ENCODE assay signal across 19 cellular contexts in the genomic region with DNA sequence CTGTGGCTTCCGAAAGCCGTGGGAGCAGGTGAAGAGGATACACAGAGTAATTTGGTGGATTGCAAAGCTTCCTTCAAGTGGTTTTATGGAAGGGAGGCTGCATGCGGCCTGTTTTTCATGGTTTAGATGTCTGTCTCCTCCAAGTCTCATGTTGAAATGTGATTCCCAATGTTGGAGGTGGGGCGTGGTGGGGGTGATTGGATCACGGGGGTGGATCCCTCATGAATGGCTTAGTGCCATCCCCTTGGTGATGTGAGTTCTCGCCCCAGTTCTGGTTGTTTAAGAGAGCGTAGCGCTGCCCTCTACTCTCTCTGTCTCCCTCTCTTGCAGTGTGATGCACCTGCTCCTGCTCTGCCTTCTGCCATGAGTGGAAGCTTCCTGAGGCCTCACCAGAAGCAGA.
"Had no signal": no experiment of that assay in that cellular context is flagged by ENCODE, and none has a peak within 500 bp of the region (broad histone marks: within the 10 kb centered on the region; RNA-seq: fewer than 3 reads in every experiment).

No MANE protein-coding gene starts in this region.

- H3K4me1 ChIP-seq: heart left ventricle, SJSA1, transverse colon had no signal

- H3K9me3 ChIP-seq: SJSA1, transverse colon had no signal

- H3K36me3 ChIP-seq: brain microvascular endothelial cell, heart left ventricle, SJSA1, transverse colon had no signal

- H3K27me3 ChIP-seq: brain microvascular endothelial cell, SJSA1, transverse colon had no signal

- H3K9me3 Mint-ChIP-seq: activated B cell treated with CpG ODN at 0.5 μM for 24 hours had no signal

- H3K4me3 Mint-ChIP-seq: activated B cell treated with CpG ODN at 0.5 μM for 24 hours; activated naive CD8-positive, alpha-beta T cell treated with anti-CD3 and anti-CD28 coated beads for 36 hours; activated T-cell treated with anti-CD3 and anti-CD28 coated beads, Interleukin-2, amount 50 U/mL, for 4 hours; central memory CD8-positive, alpha-beta T cell; immature natural killer cell; natural killer cell treated with Interleukin-12 subunit alpha and Interleukin-12 subunit beta and Interleukin-15 and Interleukin-18, amount 100 ng/mL, for 72 hours had no signal

- DNase-seq: activated B cell treated with CpG ODN at 0.5 μM for 24 hours; activated CD4-positive, alpha-beta T cell treated with anti-CD3 and anti-CD28 coated beads, Interleukin-2, amount 50 U/mL, for 1 hour; activated naive CD8-positive, alpha-beta T cell treated with anti-CD3 and anti-CD28 coated beads for 36 hours; activated T-cell treated with anti-CD3 and anti-CD28 coated beads, Interleukin-2, amount 50 U/mL, for 4 hours; anterior cingulate cortex; brain microvascular endothelial cell; effector memory CD4-positive, alpha-beta T cell; immature natural killer cell; left cardiac atrium; stimulated activated CD4-positive, alpha-beta T cell treated with anti-CD3 and anti-CD28 coated beads, Interleukin-15, amount 100 ng/mL, for 24 hours; stimulated activated CD4-positive, alpha-beta T cell treated with anti-CD3 and anti-CD28 coated beads, Interleukin-4, amount 100 ng/mL, for 1 hour; stimulated activated naive CD4-positive, alpha-beta T cell; substantia nigra; transverse colon had no signal

- ATAC-seq: activated T-cell treated with anti-CD3 and anti-CD28 coated beads, Interleukin-2, amount 50 U/mL, for 4 hours; heart left ventricle; left cardiac atrium; natural killer cell treated with Interleukin-12 subunit alpha and Interleukin-12 subunit beta and Interleukin-15 and Interleukin-18, amount 100 ng/mL, for 72 hours had no signal

- H3K27ac Mint-ChIP-seq: activated B cell treated with CpG ODN at 0.5 μM for 24 hours; activated naive CD8-positive, alpha-beta T cell treated with anti-CD3 and anti-CD28 coated beads for 36 hours; immature natural killer cell; natural killer cell treated with Interleukin-12 subunit alpha and Interleukin-12 subunit beta and Interleukin-15 and Interleukin-18, amount 100 ng/mL, for 72 hours had no signal

- H3K4me3 ChIP-seq: heart left ventricle, SJSA1, skin epidermis, transverse colon had no signal

- H3K4me1 Mint-ChIP-seq: activated B cell treated with CpG ODN at 0.5 μM for 24 hours had no signal

- H3K36me3 Mint-ChIP-seq: immature natural killer cell; natural killer cell treated with Interleukin-12 subunit alpha and Interleukin-12 subunit beta and Interleukin-15 and Interleukin-18, amount 100 ng/mL, for 72 hours had no signal

- H3K27ac ChIP-seq: brain microvascular endothelial cell, heart left ventricle, SJSA1, skin epidermis, transverse colon had no signal
